ENCODE assay signal across 21 cellular contexts in genomic region chr18:46716827-46717226, GRCh38. TPM values are rescaled to one million over a fixed set of nuclear protein-coding genes. Genes with fewer than 3 reads are reported as not detected.
"Had no signal": no experiment of that assay in that cellular context is flagged by ENCODE, and none has a peak within 500 bp of the region (broad histone marks: within the 10 kb centered on the region; RNA-seq: fewer than 3 reads in every experiment).

No MANE protein-coding gene starts in this region.

- H3K4me1 Mint-ChIP-seq: activated CD4-positive, alpha-beta T cell treated with anti-CD3 and anti-CD28 coated beads for 36 hours; stimulated activated effector memory CD8-positive, alpha-beta T cell treated with anti-CD3 and anti-CD28 coated beads, Interleukin-12 subunit alpha, Interleukin-12 subunit beta, amount 100 ng/mL, for 72 hours had no signal

- H3K27me3 Mint-ChIP-seq: dendritic cell treated with granulocyte-macrophage colony-stimulating factor and Interleukin-4, amounts not matched to agents 40 ng/mL and 50 ng/mL, for 4 days had no signal

- H3K27ac Mint-ChIP-seq: activated CD4-positive, alpha-beta T cell treated with anti-CD3 and anti-CD28 coated beads for 36 hours; activated naive CD4-positive, alpha-beta T cell treated with anti-CD3 and anti-CD28 coated beads, Interleukin-2, amount 50 U/mL, for 72 hours; activated T-helper 1 cell treated with anti-CD3 and anti-CD28 coated beads, Interleukin-12 subunit alpha, Interleukin-12 subunit beta, Interleukin-2, Interleukin-4 antibody, amounts not matched to agents 30 ng/mL and 10 ng/mL and 1 ng/mL, durations not matched to agents 14 hours and 24 hours and 36 hours; dendritic cell treated with granulocyte-macrophage colony-stimulating factor and Interleukin-4, amounts not matched to agents 40 ng/mL and 50 ng/mL, for 4 days; stimulated activated effector memory CD8-positive, alpha-beta T cell treated with anti-CD3 and anti-CD28 coated beads, Interleukin-12 subunit alpha, Interleukin-12 subunit beta, amount 100 ng/mL, for 72 hours; T-helper 2 cell treated with Interferon-gamma antibody and Interleukin-4, amounts not matched to agents 5 μg/mL and 100 μg/mL, for 36 hours; WTC11 had no signal

- H3K4me1 ChIP-seq: right lobe of liver had no signal

- DNase-seq: activated CD4-positive, alpha-beta T cell treated with anti-CD3 and anti-CD28 coated beads for 36 hours; activated CD4-positive, alpha-beta T cell treated with anti-CD3 and anti-CD28 coated beads, Interleukin-2, amount 50 U/mL, for 48 hours; activated gamma-delta T cell treated with Interleukin-2 at 50 U/mL for 16 hours; adrenal gland; effector memory CD4-positive, alpha-beta T cell; ovary; right lobe of liver; stimulated activated CD4-positive, alpha-beta T cell treated with anti-CD3 and anti-CD28 coated beads, Interleukin-4, amount 100 ng/mL, for 24 hours; tibial artery had no signal

- H3K27ac ChIP-seq: adrenal gland, esophagus muscularis mucosa, ovary, right lobe of liver, tibial artery had no signal

- H3K36me3 ChIP-seq: adrenal gland, esophagus muscularis mucosa, ovary, right lobe of liver, tibial artery had no signal

- H3K4me3 Mint-ChIP-seq: activated CD4-positive, alpha-beta T cell treated with anti-CD3 and anti-CD28 coated beads for 36 hours; activated T-helper 1 cell treated with anti-CD3 and anti-CD28 coated beads, Interleukin-12 subunit alpha, Interleukin-12 subunit beta, Interleukin-2, Interleukin-4 antibody, amounts not matched to agents 30 ng/mL and 10 ng/mL and 1 ng/mL, durations not matched to agents 14 hours and 24 hours and 36 hours; dendritic cell treated with granulocyte-macrophage colony-stimulating factor and Interleukin-4, amounts not matched to agents 40 ng/mL and 50 ng/mL, for 4 days; stimulated activated effector memory CD8-positive, alpha-beta T cell treated with anti-CD3 and anti-CD28 coated beads, Interleukin-12 subunit alpha, Interleukin-12 subunit beta, amount 100 ng/mL, for 72 hours; T-helper 2 cell treated with Interferon-gamma antibody and Interleukin-4, amounts not matched to agents 5 μg/mL and 100 μg/mL, for 36 hours; WTC11 had no signal

- H3K4me3 ChIP-seq: adrenal gland, esophagus muscularis mucosa, lung, ovary, right lobe of liver, tibial artery had no signal

- ATAC-seq: activated CD4-positive, alpha-beta T cell treated with anti-CD3 and anti-CD28 coated beads for 36 hours; activated naive CD4-positive, alpha-beta T cell treated with anti-CD3 and anti-CD28 coated beads, Interleukin-2, amount 50 U/mL, for 72 hours; right lobe of liver; stimulated activated effector memory CD8-positive, alpha-beta T cell treated with anti-CD3 and anti-CD28 coated beads, Interleukin-12 subunit alpha, Interleukin-12 subunit beta, amount 100 ng/mL, for 72 hours; WTC11 had no signal

- H3K27me3 ChIP-seq: adrenal gland, esophagus muscularis mucosa, ovary, right lobe of liver had no signal

- H3K36me3 Mint-ChIP-seq: activated naive CD4-positive, alpha-beta T cell treated with anti-CD3 and anti-CD28 coated beads, Interleukin-2, amount 50 U/mL, for 72 hours; stimulated activated effector memory CD8-positive, alpha-beta T cell treated with anti-CD3 and anti-CD28 coated beads, Interleukin-12 subunit alpha, Interleukin-12 subunit beta, amount 100 ng/mL, for 72 hours; WTC11 had no signal

- H3K9me3 ChIP-seq: adrenal gland, esophagus muscularis mucosa, ovary, right lobe of liver, tibial artery had no signal

- H3K9me3 Mint-ChIP-seq: activated naive CD4-positive, alpha-beta T cell treated with anti-CD3 and anti-CD28 coated beads, Interleukin-2, amount 50 U/mL, for 72 hours; activated T-helper 1 cell treated with anti-CD3 and anti-CD28 coated beads, Interleukin-12 subunit alpha, Interleukin-12 subunit beta, Interleukin-2, Interleukin-4 antibody, amounts not matched to agents 30 ng/mL and 10 ng/mL and 1 ng/mL, durations not matched to agents 14 hours and 24 hours and 36 hours; dendritic cell treated with granulocyte-macrophage colony-stimulating factor and Interleukin-4, amounts not matched to agents 40 ng/mL and 50 ng/mL, for 4 days; stimulated activated effector memory CD8-positive, alpha-beta T cell treated with anti-CD3 and anti-CD28 coated beads, Interleukin-12 subunit alpha, Interleukin-12 subunit beta, amount 100 ng/mL, for 72 hours; T-helper 2 cell treated with Interferon-gamma antibody and Interleukin-4, amounts not matched to agents 5 μg/mL and 100 μg/mL, for 36 hours; WTC11 had no signal

RNA-seq across cellular contexts. Expression of gene ST8SIA5, which starts 40.0 kb away (rescaled TPM):
- total RNA-seq: activated CD4-positive, alpha-beta T cell treated with anti-CD3 and anti-CD28 coated beads for 36 hours; activated T-helper 1 cell treated with anti-CD3 and anti-CD28 coated beads, Interleukin-12 subunit alpha, Interleukin-12 subunit beta, Interleukin-2, Interleukin-4 antibody, amounts not matched to agents 30 ng/mL and 10 ng/mL and 1 ng/mL, durations not matched to agents 14 hours and 24 hours and 36 hours had no signal

RNA-seq across cellular contexts. Expression of gene LOXHD1, which starts 59.8 kb away (rescaled TPM):
- total RNA-seq: activated T-helper 1 cell treated with anti-CD3 and anti-CD28 coated beads, Interleukin-12 subunit alpha, Interleukin-12 subunit beta, Interleukin-2, Interleukin-4 antibody, amounts not matched to agents 30 ng/mL and 10 ng/mL and 1 ng/mL, durations not matched to agents 14 hours and 24 hours and 36 hours; astrocyte; chondrocyte; endothelial cell of umbilical vein; myocyte; right lobe of liver had no signal
